Comparison of ENCODE assay signal across 9 cellular contexts in genomic region chr6:29828471-29828797, GRCh38. TPM values are rescaled to one million over a fixed set of nuclear protein-coding genes. Genes with fewer than 3 reads are reported as not detected.
DNase-seq lines count a peak whose midpoint lies in the region; ATAC-seq and TF ChIP-seq lines count a peak whose summit lies in the region.
"Had no signal": no experiment of that assay in that cellular context is flagged by ENCODE, and none has a peak within 500 bp of the region (broad histone marks: within the 10 kb centered on the region; RNA-seq: fewer than 3 reads in every experiment).

No MANE protein-coding gene starts in this region.

- peaks cover 0 to 1% (median 0%) of the 10 kb centered on the region in 3 donors for H3K36me3 Mint-ChIP-seq in CD8-positive, alpha-beta memory T cell
- H3K36me3 Mint-ChIP-seq in activated CD8-positive, alpha-beta T cell treated with anti-CD3 and anti-CD28 coated beads, Interleukin-2, amount 10 ng/mL, durations not matched to agents 7 days and 5 days (ENCODE audit: low read depth) = no peaks in the 10 kb centered on the region

- TF ChIP-seq CTCF in heart left ventricle (IDR thresholded peaks at IDR 0.05) (no peak), brain microvascular endothelial cell (IDR thresholded peaks at IDR 0.05; ENCODE audit: low read depth, low read length, missing control alignments) (no peak)

- H3K27ac Mint-ChIP-seq in CD8-positive, alpha-beta memory T cell = no peak overlapping the region
- H3K27ac Mint-ChIP-seq in activated CD8-positive, alpha-beta T cell treated with anti-CD3 and anti-CD28 coated beads, Interleukin-2, amount 10 ng/mL, durations not matched to agents 7 days and 5 days = no peak overlapping the region

- no peaks in the 10 kb centered on the region for H3K36me3 ChIP-seq in CD8-positive, alpha-beta memory T cell (ENCODE audit: insufficient read depth, low read length)
- H3K36me3 ChIP-seq in heart left ventricle (no peaks in the 10 kb centered on the region), brain microvascular endothelial cell (replicated peaks) (no peaks in the 10 kb centered on the region)

- CTCF ChIA-PET in CD8-positive, alpha-beta memory T cell (lab: Charles Lee) = no interaction called here
- CTCF ChIA-PET in activated CD8-positive, alpha-beta T cell treated with anti-CD3 and anti-CD28 coated beads, Interleukin-2, amount 10 ng/mL, durations not matched to agents 7 days and 5 days (lab: Charles Lee) = no interaction called here

- intact Hi-C loops in heart left ventricle (cut with DNase I) (no loop called here), sciatic nerve (cut with DNase I) (no loop called here)

- H3K4me1 Mint-ChIP-seq in CD8-positive, alpha-beta memory T cell = peaks cover 5 to 16% (median 6%) of the 10 kb centered on the region in 3 donors
- H3K4me1 Mint-ChIP-seq in activated CD8-positive, alpha-beta T cell treated with anti-CD3 and anti-CD28 coated beads, Interleukin-2, amount 10 ng/mL, durations not matched to agents 7 days and 5 days (ENCODE audit: low read depth) = peaks cover 8% of the 10 kb centered on the region

- no peak for TF ChIP-seq POLR2A in heart left ventricle (IDR thresholded peaks at IDR 0.05)

- peaks cover 49 to 61% of the 10 kb centered on the region in 2 donors for H3K27me3 Mint-ChIP-seq in CD8-positive, alpha-beta memory T cell
- peaks cover 76% of the 10 kb centered on the region for H3K27me3 Mint-ChIP-seq in activated CD8-positive, alpha-beta T cell treated with anti-CD3 and anti-CD28 coated beads, Interleukin-2, amount 10 ng/mL, durations not matched to agents 7 days and 5 days (ENCODE audit: low read depth)

- POLR2A ChIA-PET in CD8-positive, alpha-beta memory T cell (lab: Charles Lee) = no interaction called here
- POLR2A ChIA-PET in activated CD8-positive, alpha-beta T cell treated with anti-CD3 and anti-CD28 coated beads, Interleukin-2, amount 10 ng/mL, durations not matched to agents 7 days and 5 days (lab: Charles Lee) = no interaction called here

- peak; percentile 48 for ATAC-seq in activated CD8-positive, alpha-beta T cell treated with anti-CD3 and anti-CD28 coated beads, Interleukin-2, amount 10 ng/mL, durations not matched to agents 7 days and 5 days
- ATAC-seq in heart left ventricle (no peak), sciatic nerve (no peak), HG03159 (IDR thresholded peaks at IDR 0.05; ENCODE audit: unreplicated experiment) (no peak)

- no peaks in the 10 kb centered on the region for H3K9me3 ChIP-seq in CD8-positive, alpha-beta memory T cell (ENCODE audit: low read length)
- H3K9me3 ChIP-seq in heart left ventricle = no peaks in the 10 kb centered on the region

- peaks cover 0 to 3% (median 0%) of the 10 kb centered on the region in 5 donors for H3K9me3 Mint-ChIP-seq in CD8-positive, alpha-beta memory T cell
- H3K9me3 Mint-ChIP-seq in activated CD8-positive, alpha-beta T cell treated with anti-CD3 and anti-CD28 coated beads, Interleukin-2, amount 10 ng/mL, durations not matched to agents 7 days and 5 days (ENCODE audit: insufficient read depth) = no peaks in the 10 kb centered on the region

- H3K4me3 Mint-ChIP-seq in CD8-positive, alpha-beta memory T cell = peak overlapping the region in 5 of 7 donors; percentile 23 to 69 (median 56)
- H3K4me3 Mint-ChIP-seq in activated CD8-positive, alpha-beta T cell treated with anti-CD3 and anti-CD28 coated beads, Interleukin-2, amount 10 ng/mL, durations not matched to agents 7 days and 5 days = no peak overlapping the region

- H3K27me3 ChIP-seq in CD8-positive, alpha-beta memory T cell (ENCODE audit: insufficient read depth, low read length, poor library complexity, severe bottlenecking) = peaks cover 28% of the 10 kb centered on the region
- H3K27me3 ChIP-seq in heart left ventricle (peaks cover 16 to 79% (median 31%) of the 10 kb centered on the region in 9 donors), brain microvascular endothelial cell (replicated peaks) (peaks cover 10% of the 10 kb centered on the region)

- DNase-seq in CD8-positive, alpha-beta memory T cell = peak in 1 of 5 donors; percentile 8
- no peak for DNase-seq in activated CD8-positive, alpha-beta T cell treated with anti-CD3 and anti-CD28 coated beads, Interleukin-2, amount 10 ng/mL, durations not matched to agents 7 days and 5 days
- DNase-seq in heart left ventricle (no peak), retina (peak; percentile 31), brain microvascular endothelial cell (no peak), sciatic nerve (ENCODE audit: low spot score) (no peak), NCI-H526 treated with DMSO at 0.1 percent for 48 hours (lab: John Stamatoyannopoulos, UW) (no peak)

- no peak overlapping the region for H3K4me3 ChIP-seq in CD8-positive, alpha-beta memory T cell (ENCODE audit: low read length)
- peak overlapping the region in 10 of 12 donors; percentile 6 to 43 (median 31) for H3K4me3 ChIP-seq in heart left ventricle
- no peak overlapping the region for H3K4me3 ChIP-seq in brain microvascular endothelial cell (ENCODE audit: low read depth, low read length)

- in situ Hi-C loops in brain microvascular endothelial cell (cut with HindIII; ENCODE audit: low pct_ligation_motif_present, low sequenced_read_pairs) = loop anchor here (25.0 kb wide), 1 partner anchor 91 kb away; no protein-coding TSS in a partner anchor

- H3K4me1 ChIP-seq in CD8-positive, alpha-beta memory T cell (ENCODE audit: insufficient read depth, low read length) = no peaks in the 10 kb centered on the region
- H3K4me1 ChIP-seq in heart left ventricle = peaks cover 0 to 12% (median 2%) of the 10 kb centered on the region in 12 donors

- 16 to 24% (median 18%) methylated on average over 19 to 26 of the region's 26 CpGs for WGBS in heart left ventricle, 4 donors

- H3K27ac ChIP-seq in CD8-positive, alpha-beta memory T cell (ENCODE audit: low read depth, low read length) = no peak overlapping the region
- no peak overlapping the region for H3K27ac ChIP-seq in heart left ventricle
- H3K27ac ChIP-seq in brain microvascular endothelial cell = no peak overlapping the region

RNA-seq across cellular contexts. Expression of gene HLA-G, which starts 0.8 kb away (rescaled TPM):
- under 1 TPM; 0.59 to 0.69 TPM for total RNA-seq in CD8-positive, alpha-beta memory T cell
- 3.2 TPM for polyA plus RNA-seq in CD8-positive, alpha-beta memory T cell
- total RNA-seq in activated CD8-positive, alpha-beta T cell treated with anti-CD3 and anti-CD28 coated beads, Interleukin-2, amount 10 ng/mL, durations not matched to agents 7 days and 5 days = 1 to 10 TPM; 2.9 to 4.6 TPM
- total RNA-seq in heart left ventricle = under 1 TPM in 3 of 9 donors, not detected in 6; 0.23 to 0.77 (median 0.64) TPM
- polyA plus RNA-seq in heart left ventricle = under 1 TPM in 1 of 2 donors, not detected in 1; 0.24 TPM
- 1.2 TPM for total RNA-seq in sciatic nerve
- total RNA-seq: RPMI7951 had no signal

Comparison
In these comparisons a context has a peak if more than half of its experiments do, and no peak if none do; other contexts are left out.
1. H3K4me3 ChIP-seq: peak in heart left ventricle (10 of 12); none in CD8-positive, alpha-beta memory T cell (single experiment) and brain microvascular endothelial cell (single experiment).